Comparison of ENCODE assay signal across 8 cellular contexts in genomic region chr16:9134739-9135138, GRCh38. TPM values are rescaled to one million over a fixed set of nuclear protein-coding genes. Genes with fewer than 3 reads are reported as not detected.
DNase-seq lines count a peak whose midpoint lies in the region; ATAC-seq lines count a peak whose summit lies in the region.

No MANE protein-coding gene starts in this region.

- ATAC-seq in HG02885 (IDR thresholded peaks at IDR 0.05; ENCODE audit: poor library complexity, unreplicated experiment) (peak; percentile 42), naive B cell (ENCODE audit: low read depth in 2 of 2) (peak; percentile 79 to 83)
- peak; percentile 77 for ATAC-seq in effector memory CD8-positive, alpha-beta T cell (replicated peaks)

- no peaks in the 10 kb centered on the region for H3K9me3 Mint-ChIP-seq in effector memory CD8-positive, alpha-beta T cell
- no peaks in the 10 kb centered on the region for H3K9me3 Mint-ChIP-seq in naive B cell
- no peaks in the 10 kb centered on the region for H3K9me3 Mint-ChIP-seq in stimulated activated naive CD8-positive, alpha-beta T cell treated with anti-CD3 and anti-CD28 coated beads, Interleukin-15, Interleukin-2, amounts not matched to agents 100 ng/mL and 50 ng/mL, for 24 hours

- no peak overlapping the region for H3K4me3 Mint-ChIP-seq in effector memory CD8-positive, alpha-beta T cell
- H3K4me3 Mint-ChIP-seq in naive B cell = peak overlapping the region in 1 of 8 donors; percentile 15
- no peak overlapping the region for H3K4me3 Mint-ChIP-seq in stimulated activated naive CD8-positive, alpha-beta T cell treated with anti-CD3 and anti-CD28 coated beads, Interleukin-15, Interleukin-2, amounts not matched to agents 100 ng/mL and 50 ng/mL, for 24 hours

- peak overlapping the region in 1 of 2 donors; percentile 53 for H3K27ac Mint-ChIP-seq in effector memory CD8-positive, alpha-beta T cell
- H3K27ac Mint-ChIP-seq in naive B cell = peak overlapping the region in 5 of 6 donors; percentile 30 to 87 (median 69)
- H3K27ac Mint-ChIP-seq in stimulated activated naive CD8-positive, alpha-beta T cell treated with anti-CD3 and anti-CD28 coated beads, Interleukin-15, Interleukin-2, amounts not matched to agents 100 ng/mL and 50 ng/mL, for 24 hours = peak overlapping the region; percentile 18

- H3K27me3 Mint-ChIP-seq in effector memory CD8-positive, alpha-beta T cell = no peaks in the 10 kb centered on the region
- H3K27me3 Mint-ChIP-seq in naive B cell = peaks cover 0 to 7% (median 0%) of the 10 kb centered on the region in 3 donors
- H3K27me3 Mint-ChIP-seq in stimulated activated naive CD8-positive, alpha-beta T cell treated with anti-CD3 and anti-CD28 coated beads, Interleukin-15, Interleukin-2, amounts not matched to agents 100 ng/mL and 50 ng/mL, for 24 hours = peaks cover 4% of the 10 kb centered on the region

- peaks cover 5% of the 10 kb centered on the region for H3K36me3 Mint-ChIP-seq in effector memory CD8-positive, alpha-beta T cell (ENCODE audit: insufficient read depth)
- H3K36me3 Mint-ChIP-seq in naive B cell = no peaks in the 10 kb centered on the region
- H3K36me3 Mint-ChIP-seq in stimulated activated naive CD8-positive, alpha-beta T cell treated with anti-CD3 and anti-CD28 coated beads, Interleukin-15, Interleukin-2, amounts not matched to agents 100 ng/mL and 50 ng/mL, for 24 hours (ENCODE audit: low read depth) = no peaks in the 10 kb centered on the region

- DNase-seq in NCI-H345 (lab: John Stamatoyannopoulos, UW) (peak; percentile 36), NCI-H345 treated with DMSO at 0.1 percent for 48 hours (lab: John Stamatoyannopoulos, UW; ENCODE audit: unreplicated experiment) (no peak), NCI-H226 (peak; percentile 26), naive B cell (peak; percentile 52)
- peak; percentile 52 for DNase-seq in activated CD4-positive, alpha-beta T cell treated with anti-CD3 and anti-CD28 coated beads, Interleukin-2, amount 50 U/mL, for 1 hour
- DNase-seq in effector memory CD8-positive, alpha-beta T cell = peak; percentile 44 to 49 (median 45)

- peaks cover 19 to 25% of the 10 kb centered on the region in 2 donors for H3K4me1 Mint-ChIP-seq in effector memory CD8-positive, alpha-beta T cell (ENCODE audit: low read depth in 2 of 2)
- peaks cover 22 to 55% (median 31%) of the 10 kb centered on the region in 3 donors for H3K4me1 Mint-ChIP-seq in naive B cell
- peaks cover 28% of the 10 kb centered on the region for H3K4me1 Mint-ChIP-seq in stimulated activated naive CD8-positive, alpha-beta T cell treated with anti-CD3 and anti-CD28 coated beads, Interleukin-15, Interleukin-2, amounts not matched to agents 100 ng/mL and 50 ng/mL, for 24 hours (ENCODE audit: low read depth)

RNA-seq across cellular contexts. Expression of gene HAPSTR1, which starts 43.3 kb away (rescaled TPM):
- 10 to 100 TPM; 10.1 to 24.8 (median 14.5) TPM for polyA plus RNA-seq in naive B cell (ENCODE audit: low read depth in 6 of 6)
